ENCODE assay signal across 8 cellular contexts in genomic region chr2:231707625-231708049, GRCh38. TPM values are rescaled to one million over a fixed set of nuclear protein-coding genes. Genes with fewer than 3 reads are reported as not detected.
A peak's percentile ranks its signal among the peaks of the same experiment; 100 is the strongest.
DNase-seq lines count a peak whose midpoint lies in the region; ATAC-seq and TF ChIP-seq lines count a peak whose summit lies in the region.

No MANE protein-coding gene starts in this region.

- intact Hi-C loops in dorsolateral prefrontal cortex (cut with DNase I): loop anchor here (1.0 to 5.0 kb wide), 6 partner anchors 21 to 103 kb away; partner anchors contain the start of gene PDE6D (in 1 of the 2)
- intact Hi-C loops in upper lobe of right lung (cut with DNase I): no loop called here

- TF ChIP-seq CTCF in AG10803 (conservative IDR thresholded peaks at IDR 0.05; ENCODE audit: low read length) (no peak), GM20000 (IDR thresholded peaks at IDR 0.05; ENCODE audit: extremely low read depth, missing control alignments) (no peak), dorsolateral prefrontal cortex (IDR thresholded peaks at IDR 0.05 in 54 of 56, conservative IDR thresholded peaks at IDR 0.05 in 2 of 56; ENCODE audit: low read depth in 1 of 56, partially characterized antibody in 56 of 56) (no peak), upper lobe of right lung (IDR thresholded peaks at IDR 0.05) (no peak), GM13976 (IDR thresholded peaks at IDR 0.05; ENCODE audit: borderline replicate concordance, control extremely low read depth, extremely low read depth, insufficient read depth, missing control alignments) (no peak)

- H3K4me1 ChIP-seq in mucosa of stomach (ENCODE audit: control insufficient read depth, insufficient read depth, low read length): peaks cover 21% of the 10 kb centered on the region
- H3K4me1 ChIP-seq in upper lobe of right lung: peaks cover 26% of the 10 kb centered on the region

- H3K36me3 ChIP-seq in mucosa of stomach (ENCODE audit: control insufficient read depth, insufficient read depth, low read length) (peaks cover 13% of the 10 kb centered on the region), upper lobe of right lung (peaks cover 13% of the 10 kb centered on the region)

- in situ Hi-C loops in GM13976 (cut with MboI; ENCODE audit: low sequenced_read_pairs, unreplicated experiment): loop anchor here (10.0 kb wide), 1 partner anchor 93 kb away; no protein-coding TSS in a partner anchor

- ATAC-seq in upper lobe of right lung: no peak

- H3K27me3 ChIP-seq in dorsolateral prefrontal cortex (no peaks in the 10 kb centered on the region), mucosa of stomach (ENCODE audit: control insufficient read depth, insufficient read depth, low read length) (no peaks in the 10 kb centered on the region), upper lobe of right lung (no peaks in the 10 kb centered on the region)

- DNase-seq in AG10803 (ENCODE audit: low read depth) (peak; percentile 26), GM20000 (ENCODE audit: low spot score) (peak; percentile 23), T-helper 2 cell (peak in 3 of 5 experiments; percentile 24 to 61 (median 42)), dorsolateral prefrontal cortex (peak in 2 of 10 donors; percentile 56 to 59), upper lobe of right lung (no peak), NCI-H2107 (lab: John Stamatoyannopoulos, UW) (no peak), GM13976 (ENCODE audit: low spot score) (no peak)

- H3K9me3 ChIP-seq in mucosa of stomach (ENCODE audit: control insufficient read depth, low read length): no peaks in the 10 kb centered on the region
- H3K9me3 ChIP-seq in upper lobe of right lung: no peaks in the 10 kb centered on the region

- peak overlapping the region; percentile 90 for H3K9ac ChIP-seq in mucosa of stomach (ENCODE audit: low read length)

- H3K27ac ChIP-seq in dorsolateral prefrontal cortex (peak overlapping the region; percentile 97 to 100 (median 100)), upper lobe of right lung (peak overlapping the region; percentile 98)

- H3K4me3 ChIP-seq in AG10803 (ENCODE audit: low read length) (peak overlapping the region; percentile 63), dorsolateral prefrontal cortex (peak overlapping the region; percentile 73 to 100 (median 97)), mucosa of stomach (ENCODE audit: low read length) (peak overlapping the region; percentile 39), upper lobe of right lung (peak overlapping the region; percentile 99)

RNA-seq across cellular contexts. Expression of gene PTMA, which starts 0.7 kb away (rescaled TPM):
- total RNA-seq in dorsolateral prefrontal cortex: 1,000 to 10,000 TPM in 1 of 120 experiments, 100 to 1,000 TPM in 119; 326 to 1,103 (median 509) TPM
- total RNA-seq in upper lobe of right lung: 744 TPM

Comparison
In these comparisons a context has a peak if more than half of its experiments do, and no peak if none do; other contexts are left out.
1. DNase-seq: peak in AG10803 (single experiment), GM20000 (single experiment) and T-helper 2 cell (3 of 5); none in upper lobe of right lung (single experiment), NCI-H2107 (single experiment) and GM13976 (single experiment).
2. H3K4me3 ChIP-seq: peak in every context shown above with its lines; median percentile 99 in upper lobe of right lung; 97 in dorsolateral prefrontal cortex; 63 in AG10803; 39 in mucosa of stomach.